8 cellular contexts compared by ENCODE assay signal in genomic region chr19:33301011-33301899, GRCh38.
DNase-seq lines count a peak whose midpoint lies in the region; ATAC-seq lines count a peak whose summit lies in the region.

No MANE protein-coding gene starts in this region.

- no peak overlapping the region for H3K27ac Mint-ChIP-seq in stimulated activated effector memory CD8-positive, alpha-beta T cell treated with anti-CD3 and anti-CD28 coated beads, Interleukin-12 subunit alpha, Interleukin-12 subunit beta, amount 100 ng/mL, for 72 hours

- peak overlapping the region; percentile 24 for H3K27ac ChIP-seq in angular gyrus (ENCODE audit: low read depth, low read length)

- H3K4me1 Mint-ChIP-seq in stimulated activated effector memory CD8-positive, alpha-beta T cell treated with anti-CD3 and anti-CD28 coated beads, Interleukin-12 subunit alpha, Interleukin-12 subunit beta, amount 100 ng/mL, for 72 hours: peaks cover 5% of the 10 kb centered on the region

- no peaks in the 10 kb centered on the region for H3K36me3 Mint-ChIP-seq in stimulated activated effector memory CD8-positive, alpha-beta T cell treated with anti-CD3 and anti-CD28 coated beads, Interleukin-12 subunit alpha, Interleukin-12 subunit beta, amount 100 ng/mL, for 72 hours

- no peak for ATAC-seq in stimulated activated effector memory CD8-positive, alpha-beta T cell treated with anti-CD3 and anti-CD28 coated beads, Interleukin-12 subunit alpha, Interleukin-12 subunit beta, amount 100 ng/mL, for 72 hours
- no peak for ATAC-seq in GM19455 (IDR thresholded peaks at IDR 0.05; ENCODE audit: unreplicated experiment)
- ATAC-seq in HG03196 (IDR thresholded peaks at IDR 0.05; ENCODE audit: unreplicated experiment): no peak

- peak; percentile 34 for DNase-seq in DMS 273 (lab: John Stamatoyannopoulos, UW; ENCODE audit: unreplicated experiment)
- no peak for DNase-seq in DMS 273 treated with DMSO at 0.1 percent for 48 hours (lab: John Stamatoyannopoulos, UW)
- peak; percentile 48 for DNase-seq in left kidney (ENCODE audit: low read depth, low spot score)
- no peak for DNase-seq in stimulated activated effector memory CD8-positive, alpha-beta T cell treated with anti-CD3 and anti-CD28 coated beads, Interleukin-12 subunit alpha, Interleukin-12 subunit beta, amount 100 ng/mL, for 72 hours (ENCODE audit: low spot score in 2 of 2)
- no peak for DNase-seq in foreskin melanocyte

- H3K4me3 Mint-ChIP-seq in stimulated activated effector memory CD8-positive, alpha-beta T cell treated with anti-CD3 and anti-CD28 coated beads, Interleukin-12 subunit alpha, Interleukin-12 subunit beta, amount 100 ng/mL, for 72 hours: peak overlapping the region; percentile 62

- no peaks in the 10 kb centered on the region for H3K9me3 Mint-ChIP-seq in stimulated activated effector memory CD8-positive, alpha-beta T cell treated with anti-CD3 and anti-CD28 coated beads, Interleukin-12 subunit alpha, Interleukin-12 subunit beta, amount 100 ng/mL, for 72 hours

Comparison
In these comparisons a context has a peak if more than half of its experiments do, and no peak if none do; other contexts are left out.
1. DNase-seq: peak in DMS 273 (single experiment) and left kidney (single experiment); none in DMS 273 treated with DMSO at 0.1 percent for 48 hours (single experiment), stimulated activated effector memory CD8-positive, alpha-beta T cell treated with anti-CD3 and anti-CD28 coated beads, Interleukin-12 subunit alpha, Interleukin-12 subunit beta, amount 100 ng/mL, for 72 hours (0 of 2) and foreskin melanocyte (single experiment).